ENCODE assay signal across 27 cellular contexts in genomic region chr10:89404648-89405047, GRCh38. TPM values are rescaled to one million over a fixed set of nuclear protein-coding genes. Genes with fewer than 3 reads are reported as not detected.
DNase-seq lines count a peak whose midpoint lies in the region; ATAC-seq, FAIRE-seq and TF ChIP-seq lines count a peak whose summit lies in the region.
"Had no signal": no experiment of that assay in that cellular context is flagged by ENCODE, and none has a peak within 500 bp of the region (broad histone marks: within the 10 kb centered on the region; RNA-seq: fewer than 3 reads in every experiment).

No MANE protein-coding gene starts in this region.

- no peak overlapping the region for H3K4me2 ChIP-seq in HepG2 (ENCODE audit: low read depth, low read length)
- no peak overlapping the region for H3K4me2 ChIP-seq in astrocyte (ENCODE audit: low read length)
- H3K4me2 ChIP-seq: BLaER1 had no signal

- CTCF ChIA-PET in HepG2 (lab: Yijun Ruan, JAX; ENCODE audit: low intra/inter-chr PET ratio, low total read pairs), result no interaction called here

- H3K27me3 Mint-ChIP-seq in astrocyte (ENCODE audit: low read depth, unreplicated experiment), result no peaks in the 10 kb centered on the region
- H3K27me3 Mint-ChIP-seq: CD4-positive, alpha-beta memory T cell had no signal

- no peaks in the 10 kb centered on the region for H3K79me2 ChIP-seq in HepG2 (ENCODE audit: insufficient read depth, low read length)
- H3K79me2 ChIP-seq in astrocyte (ENCODE audit: insufficient read depth, low read length), result no peaks in the 10 kb centered on the region

- TF ChIP-seq POLR2A in right lobe of liver (IDR thresholded peaks at IDR 0.05) (no peak), HepG2 (IDR thresholded peaks at IDR 0.05; ENCODE audit: insufficient read depth in 1 of 2, low read depth in 2 of 2, low read length in 2 of 2) (no peak)

- peaks cover 5% of the 10 kb centered on the region for H3K9me3 Mint-ChIP-seq in astrocyte (ENCODE audit: unreplicated experiment)

- DNase-seq in right lobe of liver (no peak), HepG2 (ENCODE audit: low spot score) (no peak), astrocyte (ENCODE audit: low read depth) (no peak), kidney (no peak), NAMALWA (ENCODE audit: low spot score) (no peak), WERI-Rb-1 (no peak), COR-L47 (lab: John Stamatoyannopoulos, UW) (no peak)
- DNase-seq: 8988T; CD4-positive, alpha-beta memory T cell; DMS 273 treated with DMSO at 0.1 percent for 48 hours; DMS53; DND-41; EL; GOT3; H7 had no signal

- POLR2A ChIA-PET in HepG2 (lab: Yijun Ruan, JAX), result no interaction called here

- H3K9me3 ChIP-seq in right lobe of liver, result no peaks in the 10 kb centered on the region
- no peaks in the 10 kb centered on the region for H3K9me3 ChIP-seq in HepG2 (ENCODE audit: low read length)
- no peaks in the 10 kb centered on the region for H3K9me3 ChIP-seq in astrocyte (ENCODE audit: insufficient read depth, low read depth, low read length)
- H3K9me3 ChIP-seq in kidney (ENCODE audit: control insufficient read depth in 1 of 2, low read length in 2 of 2), result no peaks in the 10 kb centered on the region
- no peaks in the 10 kb centered on the region for H3K9me3 ChIP-seq in WERI-Rb-1 (ENCODE audit: severe bottlenecking)

- H3K4me1 Mint-ChIP-seq in astrocyte (ENCODE audit: low read depth, unreplicated experiment), result peaks cover 27% of the 10 kb centered on the region

- H3K27ac Mint-ChIP-seq in astrocyte (ENCODE audit: unreplicated experiment), result no peak overlapping the region

- H3K27ac ChIP-seq in right lobe of liver (peak overlapping the region; percentile 11 to 41 (median 20)), HepG2 (ENCODE audit: extremely low read length, insufficient read depth, low read length) (no peak overlapping the region), astrocyte (ENCODE audit: low read depth, low read length) (no peak overlapping the region), kidney (ENCODE audit: low read depth in 2 of 2, low read length in 2 of 2) (peak overlapping the region; percentile 4 to 20), WERI-Rb-1 (no peak overlapping the region)
- H3K27ac ChIP-seq: BLaER1, HL-60 had no signal

- TF ChIP-seq EP300 in HepG2 (IDR thresholded peaks at IDR 0.05; ENCODE audit: low read depth in 2 of 2, low read length in 2 of 2) (no peak), HepG2 (CRISPR knock-in tag; IDR thresholded peaks at IDR 0.05; ENCODE audit: borderline replicate concordance) (no peak)

- peaks cover 47% of the 10 kb centered on the region for H3K36me3 Mint-ChIP-seq in astrocyte (ENCODE audit: low read depth, unreplicated experiment)

- H4K20me1 ChIP-seq in HepG2 (ENCODE audit: insufficient read depth, low read length), result no peaks in the 10 kb centered on the region
- no peaks in the 10 kb centered on the region for H4K20me1 ChIP-seq in astrocyte (ENCODE audit: insufficient read depth, low read length)
- H4K20me1 ChIP-seq: BLaER1 had no signal

- H2AFZ ChIP-seq in HepG2 (ENCODE audit: low read length) (no peak overlapping the region), astrocyte (ENCODE audit: low read depth, low read length) (no peak overlapping the region)

- ATAC-seq in right lobe of liver, result peak in 1 of 4 donors; percentile 28
- ATAC-seq in HepG2, result no peak
- ATAC-seq: HCT116 had no signal

- H3K27me3 ChIP-seq in right lobe of liver (no peaks in the 10 kb centered on the region), HepG2 (ENCODE audit: control insufficient read depth in 1 of 2, insufficient read depth in 2 of 2, low read length in 2 of 2) (no peaks in the 10 kb centered on the region), astrocyte (ENCODE audit: insufficient read depth, low read length) (no peaks in the 10 kb centered on the region), WERI-Rb-1 (ENCODE audit: insufficient read depth, low read depth, severe bottlenecking) (no peaks in the 10 kb centered on the region)
- H3K27me3 ChIP-seq: BLaER1 had no signal

- peak overlapping the region; percentile 51 for H3K4me3 Mint-ChIP-seq in astrocyte (ENCODE audit: unreplicated experiment)
- H3K4me3 Mint-ChIP-seq: CD14-positive monocyte; CD4-positive, alpha-beta memory T cell had no signal

- 95% methylated on average over 3 of the region's 8 CpGs for WGBS in right lobe of liver (ENCODE audit: insufficient coverage, low coverage, low lambda C conversion rate, missing lambda C conversion rate)
- 96% methylated on average over 8 of the region's 8 CpGs for WGBS in HepG2 (ENCODE audit: low lambda C conversion rate)

- peaks cover 0 to 3% (median 0%) of the 10 kb centered on the region in 4 donors for H3K36me3 ChIP-seq in right lobe of liver
- 0 out of 5 replicates have a peak, but pooled peaks cover 0 to 3% of the 10 kb centered on the region in 2 experiments for H3K36me3 ChIP-seq in HepG2 (replicated peaks in 1 of 2; ENCODE audit: control insufficient read depth in 1 of 2, insufficient read depth in 2 of 2, low read length in 2 of 2)
- no peaks in the 10 kb centered on the region for H3K36me3 ChIP-seq in astrocyte (ENCODE audit: insufficient read depth, low read length)
- peaks cover 4 to 17% of the 10 kb centered on the region in 2 donors for H3K36me3 ChIP-seq in kidney (ENCODE audit: control insufficient read depth in 1 of 2, insufficient read depth in 2 of 2, low read length in 2 of 2)
- no peaks in the 10 kb centered on the region for H3K36me3 ChIP-seq in WERI-Rb-1

- FAIRE-seq in HepG2 (lab: Jason Lieb, UNC) (no peak), astrocyte (lab: Jason Lieb, UNC) (no peak), kidney (lab: Jason Lieb, UNC) (no peak)
- FAIRE-seq: GM12891, GM18507, K562 had no signal

- intact Hi-C loops in right lobe of liver (cut with DNase I) (no loop called here), HepG2 (cut with micrococcal nuclease; ENCODE audit: unreplicated experiment) (no loop called here), kidney (cut with DNase I) (no loop called here)

- in situ Hi-C loops in HepG2 (cut with HindIII; ENCODE audit: extremely low pct_ligation_motif_present, low pct_unique_long_range_greater_than_20kb), result no loop called here

- H3K4me1 ChIP-seq in right lobe of liver (peaks cover 0 to 18% (median 0%) of the 10 kb centered on the region in 4 donors), HepG2 (ENCODE audit: insufficient read depth, low read length) (peaks cover 23% of the 10 kb centered on the region), astrocyte (ENCODE audit: insufficient read depth, low read length) (no peaks in the 10 kb centered on the region), kidney (ENCODE audit: control insufficient read depth in 1 of 2, insufficient read depth in 1 of 2, low read depth in 1 of 2, low read length in 2 of 2) (peaks cover 2 to 10% of the 10 kb centered on the region in 2 donors)
- H3K4me1 ChIP-seq: BLaER1 had no signal

- BruUV-seq in HepG2 (replicated peaks; lab: Mats Ljungman, UMichigan), result no TSS peak

- TF ChIP-seq CTCF in right lobe of liver (IDR thresholded peaks at IDR 0.05) (no peak), HepG2 (CRISPR knock-in tag; IDR thresholded peaks at IDR 0.05) (no peak), astrocyte (IDR thresholded peaks at IDR 0.05; ENCODE audit: insufficient read depth, low read depth, low read length) (no peak), kidney (IDR thresholded peaks at IDR 0.05; ENCODE audit: borderline replicate concordance, extremely low read depth, insufficient read depth) (no peak), WERI-Rb-1 (IDR thresholded peaks at IDR 0.05; ENCODE audit: low read depth, low read length) (no peak)

- H3K4me3 ChIP-seq in right lobe of liver, result no peak overlapping the region
- no peak overlapping the region for H3K4me3 ChIP-seq in HepG2 (replicated peaks in 1 of 3; ENCODE audit: insufficient read depth in 1 of 3, low read depth in 2 of 3, low read length in 3 of 3)
- H3K4me3 ChIP-seq in astrocyte (ENCODE audit: insufficient read depth, low read depth, low read length), result no peak overlapping the region
- H3K4me3 ChIP-seq in kidney (ENCODE audit: low read length in 2 of 2), result no peak overlapping the region
- no peak overlapping the region for H3K4me3 ChIP-seq in WERI-Rb-1 (ENCODE audit: low read depth, low read length)
- H3K4me3 ChIP-seq: BLaER1, K562 had no signal

- no peak for TF ChIP-seq RAD21 in HepG2 (CRISPR knock-in tag; IDR thresholded peaks at IDR 0.05)

- H3K9ac ChIP-seq in HepG2 (ENCODE audit: insufficient read depth, low read depth, low read length) (no peak overlapping the region), astrocyte (ENCODE audit: low read length) (no peak overlapping the region), kidney (ENCODE audit: low read length in 2 of 2) (no peak overlapping the region)
- H3K9ac ChIP-seq: BLaER1 had no signal

RNA-seq across cellular contexts. Expression of gene IFIT5, which starts 9.7 kb away (rescaled TPM):
- 10 to 100 TPM in 2 of 6 experiments, 1 to 10 TPM in 4; 4.4 to 11.2 (median 8.3) TPM for total RNA-seq in right lobe of liver
- 8.3 and 12.5 TPM in 2 replicates for total RNA-seq in HepG2 (2016; rRNA removed; fragmentation: Illumina TruSeq; extraction: Trizol)
- total RNA-seq in HepG2 (2016; cell fraction: cytosol; rRNA removed; fragmentation: Illumina TruSeq; extraction: Trizol; ENCODE audit: low read depth), result 1.0 and 1.1 TPM in 2 replicates
- total RNA-seq in HepG2 (2016; cell fraction: insoluble cytoplasmic fraction; rRNA removed; fragmentation: Illumina TruSeq; extraction: Trizol), result 8.2 and 12.7 TPM in 2 replicates
- 3.3 and 4.0 TPM in 2 replicates for total RNA-seq in HepG2 (2016; cell fraction: membrane; rRNA removed; fragmentation: Illumina TruSeq; extraction: Trizol)
- 5.6 and 6.4 TPM in 2 replicates for total RNA-seq in HepG2 (2016; cell fraction: nucleus; rRNA removed; fragmentation: Illumina TruSeq; extraction: Trizol)
- polyA plus RNA-seq in HepG2 (2011; rRNA removed), result 2.1 and 2.2 TPM in 2 replicates
- polyA plus RNA-seq in HepG2 (2011; cell fraction: cytosol; rRNA removed), result 1.0 and 1.7 TPM in 2 replicates
- 0.74 and 0.78 TPM in 2 replicates for polyA plus RNA-seq in HepG2 (2011; cell fraction: nucleus; rRNA removed)
- polyA plus RNA-seq in HepG2 (2012), result 2.6 and 4.0 TPM in 2 replicates
- 0.29 and 0.33 TPM in 2 replicates for polyA plus RNA-seq in HepG2 (2016; cell fraction: cytosol; fragmentation: Illumina TruSeq; extraction: Trizol; ENCODE audit: low read depth)
- polyA plus RNA-seq in HepG2 (2016; cell fraction: insoluble cytoplasmic fraction; fragmentation: Illumina TruSeq; extraction: Trizol; ENCODE audit: low read depth), result 9.9 and 10.7 TPM in 2 replicates
- 1.1 TPM in 2 replicates for polyA plus RNA-seq in HepG2 (2016; cell fraction: membrane; fragmentation: Illumina TruSeq; extraction: Trizol; ENCODE audit: low read depth)
- polyA plus RNA-seq in HepG2 (2016; cell fraction: nucleus; fragmentation: Illumina TruSeq; extraction: Trizol; ENCODE audit: insufficient read depth, low read depth), result 4.2 TPM in 2 replicates
- 0.96 and 1.1 TPM in 2 replicates for polyA minus RNA-seq in HepG2 (2011; rRNA and poly(A)+ RNA removed; ENCODE audit: low replicate concordance)
- 2.8 and 3.6 TPM in 2 replicates for polyA minus RNA-seq in HepG2 (2011; cell fraction: cytosol; rRNA and poly(A)+ RNA removed)
- 4.4 and 8.3 TPM in 2 replicates for polyA minus RNA-seq in HepG2 (2011; cell fraction: nucleus; rRNA and poly(A)+ RNA removed)
- 42.9 and 44.7 TPM in 2 replicates for total RNA-seq in astrocyte
- total RNA-seq in kidney, result 23.3 TPM
- polyA plus RNA-seq in kidney (ENCODE audit: insufficient read depth, low read depth, low replicate concordance), result 11.0 TPM

RNA-seq across cellular contexts. Expression of gene IFIT1, which starts 12.2 kb away (rescaled TPM):
- total RNA-seq in right lobe of liver (10 to 100 TPM in 3 of 6 experiments, 1 to 10 TPM in 3; 3.6 to 12.9 (median 10.0) TPM), HepG2 (2016; rRNA removed; fragmentation: Illumina TruSeq; extraction: Trizol) (5.5 and 7.5 TPM in 2 replicates), astrocyte (335 and 375 TPM in 2 replicates), kidney (16.9 TPM)
- 1.0 and 1.2 TPM in 2 replicates for total RNA-seq in HepG2 (2016; cell fraction: cytosol; rRNA removed; fragmentation: Illumina TruSeq; extraction: Trizol; ENCODE audit: low read depth)
- total RNA-seq in HepG2 (2016; cell fraction: insoluble cytoplasmic fraction; rRNA removed; fragmentation: Illumina TruSeq; extraction: Trizol), result 5.3 and 6.9 TPM in 2 replicates
- total RNA-seq in HepG2 (2016; cell fraction: membrane; rRNA removed; fragmentation: Illumina TruSeq; extraction: Trizol), result 1.8 and 2.7 TPM in 2 replicates
- total RNA-seq in HepG2 (2016; cell fraction: nucleus; rRNA removed; fragmentation: Illumina TruSeq; extraction: Trizol), result 1.7 and 2.9 TPM in 2 replicates
- polyA plus RNA-seq in HepG2 (2011; rRNA removed) (1.2 and 1.5 TPM in 2 replicates), kidney (ENCODE audit: insufficient read depth, low read depth, low replicate concordance) (40.9 TPM)
- polyA plus RNA-seq in HepG2 (2011; cell fraction: cytosol; rRNA removed), result 0.64 and 1.2 TPM in 2 replicates
- 0.21 and 0.61 TPM in 2 replicates for polyA plus RNA-seq in HepG2 (2011; cell fraction: nucleus; rRNA removed)
- polyA plus RNA-seq in HepG2 (2012), result 1.6 and 3.8 TPM in 2 replicates
- 0.47 and 0.49 TPM in 2 replicates for polyA plus RNA-seq in HepG2 (2016; cell fraction: cytosol; fragmentation: Illumina TruSeq; extraction: Trizol; ENCODE audit: low read depth)
- 6.6 and 7.5 TPM in 2 replicates for polyA plus RNA-seq in HepG2 (2016; cell fraction: insoluble cytoplasmic fraction; fragmentation: Illumina TruSeq; extraction: Trizol; ENCODE audit: low read depth)
- polyA plus RNA-seq in HepG2 (2016; cell fraction: membrane; fragmentation: Illumina TruSeq; extraction: Trizol; ENCODE audit: low read depth), result 0.80 and 0.81 TPM in 2 replicates
- polyA plus RNA-seq in HepG2 (2016; cell fraction: nucleus; fragmentation: Illumina TruSeq; extraction: Trizol; ENCODE audit: insufficient read depth, low read depth), result 2.6 and 2.9 TPM in 2 replicates
- 0.12 and 1.4 TPM in 2 replicates for polyA minus RNA-seq in HepG2 (2011; rRNA and poly(A)+ RNA removed; ENCODE audit: low replicate concordance)
- polyA minus RNA-seq in HepG2 (2011; cell fraction: cytosol; rRNA and poly(A)+ RNA removed), result 0.79 and 1.1 TPM in 2 replicates
- 0.64 and 1.4 TPM in 2 replicates for polyA minus RNA-seq in HepG2 (2011; cell fraction: nucleus; rRNA and poly(A)+ RNA removed)

RNA-seq across cellular contexts. Expression of gene IFIT1B, which starts 26.8 kb away (rescaled TPM):
- total RNA-seq in right lobe of liver (1 to 10 TPM in 1 of 6 experiments, not detected in 5; 1.2 TPM), HepG2 (2016; rRNA removed; fragmentation: Illumina TruSeq; extraction: Trizol) (not detected in 2 replicates), astrocyte (not detected in 2 replicates), kidney (not detected)
- not detected in 2 replicates for total RNA-seq in HepG2 (2016; cell fraction: cytosol; rRNA removed; fragmentation: Illumina TruSeq; extraction: Trizol; ENCODE audit: low read depth)
- not detected in 2 replicates for total RNA-seq in HepG2 (2016; cell fraction: insoluble cytoplasmic fraction; rRNA removed; fragmentation: Illumina TruSeq; extraction: Trizol)
- not detected in 2 replicates for total RNA-seq in HepG2 (2016; cell fraction: membrane; rRNA removed; fragmentation: Illumina TruSeq; extraction: Trizol)
- total RNA-seq in HepG2 (2016; cell fraction: nucleus; rRNA removed; fragmentation: Illumina TruSeq; extraction: Trizol), result not detected in 2 replicates
- polyA plus RNA-seq in HepG2 (2011; rRNA removed) (not detected in 2 replicates), kidney (ENCODE audit: insufficient read depth, low read depth, low replicate concordance) (not detected)
- not detected in 2 replicates for polyA plus RNA-seq in HepG2 (2011; cell fraction: cytosol; rRNA removed)
- not detected in 2 replicates for polyA plus RNA-seq in HepG2 (2011; cell fraction: nucleus; rRNA removed)
- polyA plus RNA-seq in HepG2 (2012), result not detected in 2 replicates
- not detected in 2 replicates for polyA plus RNA-seq in HepG2 (2016; cell fraction: cytosol; fragmentation: Illumina TruSeq; extraction: Trizol; ENCODE audit: low read depth)
- polyA plus RNA-seq in HepG2 (2016; cell fraction: insoluble cytoplasmic fraction; fragmentation: Illumina TruSeq; extraction: Trizol; ENCODE audit: low read depth), result not detected in 2 replicates
- not detected in 2 replicates for polyA plus RNA-seq in HepG2 (2016; cell fraction: membrane; fragmentation: Illumina TruSeq; extraction: Trizol; ENCODE audit: low read depth)
- not detected in 2 replicates for polyA plus RNA-seq in HepG2 (2016; cell fraction: nucleus; fragmentation: Illumina TruSeq; extraction: Trizol; ENCODE audit: insufficient read depth, low read depth)
- not detected in 2 replicates for polyA minus RNA-seq in HepG2 (2011; rRNA and poly(A)+ RNA removed; ENCODE audit: low replicate concordance)
- not detected in 2 replicates for polyA minus RNA-seq in HepG2 (2011; cell fraction: cytosol; rRNA and poly(A)+ RNA removed)
- not detected in 2 replicates for polyA minus RNA-seq in HepG2 (2011; cell fraction: nucleus; rRNA and poly(A)+ RNA removed)
- total RNA-seq: A673; CD4-positive, alpha-beta memory T cell; G401; H7; HT1080; IMR-90; K562 had no signal
- polyA plus RNA-seq: AG04450; CD14-positive monocyte; CD4-positive, alpha-beta memory T cell; IMR-90; K562 had no signal

Comparison
In these comparisons a context has a peak if more than half of its experiments do, and no peak if none do; other contexts are left out.
1. H3K27ac ChIP-seq: peak in right lobe of liver (3 of 3) and kidney (2 of 2); none in HepG2 (single experiment), astrocyte (single experiment) and WERI-Rb-1 (single experiment).
2. RNA of gene IFIT1, which starts 12.2 kb away (total RNA-seq): 335 to 375 TPM in astrocyte; 16.9 TPM in kidney (single experiment), 3.6 to 12.9 TPM in right lobe of liver and 1.0 to 7.5 TPM in HepG2; every median in the first group is over 10 times any median in the second.